Comparison of ENCODE assay signal across 24 cellular contexts in genomic region chr12:31021181-31021580, GRCh38.
"Had no signal": no experiment of that assay in that cellular context is flagged by ENCODE, and none has a peak within 500 bp of the region (broad histone marks: within the 10 kb centered on the region; RNA-seq: fewer than 3 reads in every experiment).

No MANE protein-coding gene starts in this region.

- H3K9ac ChIP-seq: parathyroid adenoma had no signal

- DNase-seq: cortex of kidney; effector memory CD8-positive, alpha-beta T cell; foreskin fibroblast; gastrocnemius medialis; kidney glomerular epithelial cell; left colon; left ventricle myocardium superior; lower lobe of right lung; natural killer cell; occipital lobe; stimulated activated CD4-positive, alpha-beta T cell treated with anti-CD3 and anti-CD28 coated beads, Interleukin-4, amount 100 ng/mL, for 4 hours; stimulated activated naive CD8-positive, alpha-beta T cell treated with anti-CD3 and anti-CD28 coated beads, Interleukin-15, Interleukin-2, amounts not matched to agents 100 U/mL and 50 U/mL, for 24 hours; substantia nigra; tibial artery; uterus had no signal

- H3K36me3 ChIP-seq: gastrocnemius medialis, lower lobe of right lung, prostate gland, right atrium auricular region, tibial artery, upper lobe of left lung, uterus had no signal

- H3K9me3 ChIP-seq: gastrocnemius medialis, lower lobe of right lung, prostate gland, right atrium auricular region, testis, tibial artery, upper lobe of left lung, uterus had no signal

- H3K36me3 Mint-ChIP-seq: natural killer cell; stimulated activated memory B cell treated with anti-CD40 and anti-IgM and Interleukin-4, amounts not matched to agents 10 μg/mL and 1 μg/mL and 100 μg/mL, for 72 hours had no signal

- H3K79me2 ChIP-seq: parathyroid adenoma had no signal

- H3K27ac ChIP-seq: epithelial cell of prostate, gastrocnemius medialis, lower lobe of right lung, parathyroid adenoma, prostate gland, right atrium auricular region, testis, tibial artery, upper lobe of left lung, uterus had no signal

- H3K27ac Mint-ChIP-seq: effector memory CD8-positive, alpha-beta T cell; natural killer cell; stimulated activated memory B cell treated with anti-CD40 and anti-IgM and Interleukin-4, amounts not matched to agents 10 μg/mL and 1 μg/mL and 100 μg/mL, for 72 hours had no signal

- ATAC-seq: effector memory CD8-positive, alpha-beta T cell; esophagus mucosa; gastrocnemius medialis; left colon; left ventricle myocardium superior; lower lobe of right lung; natural killer cell; sciatic nerve; stimulated activated memory B cell treated with anti-CD40 and anti-IgM and Interleukin-4, amounts not matched to agents 10 μg/mL and 1 μg/mL and 100 μg/mL, for 72 hours; stimulated activated naive CD8-positive, alpha-beta T cell treated with anti-CD3 and anti-CD28 coated beads, Interleukin-15, Interleukin-2, amounts not matched to agents 100 U/mL and 50 U/mL, for 24 hours had no signal

- H3K4me3 Mint-ChIP-seq: effector memory CD8-positive, alpha-beta T cell; natural killer cell; stimulated activated memory B cell treated with anti-CD40 and anti-IgM and Interleukin-4, amounts not matched to agents 10 μg/mL and 1 μg/mL and 100 μg/mL, for 72 hours had no signal

- H2AFZ ChIP-seq: parathyroid adenoma had no signal

- H3K27me3 ChIP-seq: gastrocnemius medialis, right atrium auricular region, testis, tibial artery, upper lobe of left lung, uterus had no signal

- H3K4me1 ChIP-seq: gastrocnemius medialis, parathyroid adenoma, prostate gland, right atrium auricular region, testis, tibial artery, uterus had no signal

- H3K9me3 Mint-ChIP-seq: effector memory CD8-positive, alpha-beta T cell; natural killer cell had no signal

- H3K4me3 ChIP-seq: gastrocnemius medialis, lower lobe of right lung, prostate gland, right atrium auricular region, testis, tibial artery, upper lobe of left lung, uterus had no signal

- H3K4me1 Mint-ChIP-seq: natural killer cell; stimulated activated memory B cell treated with anti-CD40 and anti-IgM and Interleukin-4, amounts not matched to agents 10 μg/mL and 1 μg/mL and 100 μg/mL, for 72 hours had no signal
